15 cellular contexts compared by ENCODE assay signal in genomic region chr3:187985636-187986035, GRCh38.
DNase-seq lines count a peak whose midpoint lies in the region; ATAC-seq and TF ChIP-seq lines count a peak whose summit lies in the region.
"Had no signal": no experiment of that assay in that cellular context is flagged by ENCODE, and none has a peak within 500 bp of the region (broad histone marks: within the 10 kb centered on the region; RNA-seq: fewer than 3 reads in every experiment).

No MANE protein-coding gene starts in this region.

- H3K4me1 ChIP-seq in ACC112 (ENCODE audit: control insufficient read depth, insufficient read depth, low read length, unreplicated experiment) (peaks cover 19% of the 10 kb centered on the region), OCI-LY7 (ENCODE audit: insufficient read depth, low read length, poor library complexity, severe bottlenecking) (peaks cover 98% of the 10 kb centered on the region)
- H3K4me1 ChIP-seq in CD4-positive, alpha-beta memory T cell (ENCODE audit: insufficient read depth, low read length), result peaks cover 41% of the 10 kb centered on the region
- H3K4me1 ChIP-seq: gastroesophageal sphincter had no signal

- ATAC-seq in left ventricle myocardium superior (peak; percentile 53), esophagus mucosa (no peak), HG02852 (IDR thresholded peaks at IDR 0.05; ENCODE audit: unreplicated experiment) (no peak)
- ATAC-seq: gastroesophageal sphincter had no signal

- H3K36me3 ChIP-seq in ACC112 (ENCODE audit: insufficient read depth, low read length), result no peaks in the 10 kb centered on the region
- H3K36me3 ChIP-seq in CD4-positive, alpha-beta memory T cell (ENCODE audit: insufficient read depth, low read length), result no peaks in the 10 kb centered on the region
- no peaks in the 10 kb centered on the region for H3K36me3 ChIP-seq in OCI-LY7 (ENCODE audit: insufficient read depth, low read length)
- H3K36me3 ChIP-seq: gastroesophageal sphincter, left lung, suprapubic skin had no signal

- H3K4me2 ChIP-seq in OCI-LY7 (ENCODE audit: low read length), result peak overlapping the region; percentile 10

- H3K9me3 ChIP-seq in CD4-positive, alpha-beta memory T cell (ENCODE audit: control insufficient read depth in 1 of 2, low read length in 2 of 2), result no peaks in the 10 kb centered on the region
- H3K9me3 ChIP-seq in OCI-LY7 (ENCODE audit: low read length), result no peaks in the 10 kb centered on the region
- H3K9me3 ChIP-seq: gastroesophageal sphincter, left lung, suprapubic skin had no signal

- BruUV-seq in OCI-LY7 (replicated peaks; lab: Mats Ljungman, UMichigan), result no TSS peak

- no peaks in the 10 kb centered on the region for H3K9me2 ChIP-seq in OCI-LY7 (ENCODE audit: insufficient read depth, low read length)

- H3K9me3 Mint-ChIP-seq in CD4-positive, alpha-beta memory T cell, result peaks cover 0 to 5% (median 3%) of the 10 kb centered on the region in 8 donors

- peak overlapping the region in 4 of 7 donors; percentile 9 to 73 (median 22) for H3K27ac Mint-ChIP-seq in CD4-positive, alpha-beta memory T cell

- H3K27ac ChIP-seq in ACC112 (ENCODE audit: low read depth, low read length) (peak overlapping the region; percentile 61), OCI-LY7 (ENCODE audit: low read depth, low read length, poor library complexity, severe bottlenecking) (peak overlapping the region; percentile 22)
- H3K27ac ChIP-seq in CD4-positive, alpha-beta memory T cell (ENCODE audit: low read depth, low read length), result no peak overlapping the region
- H3K27ac ChIP-seq: gastroesophageal sphincter, suprapubic skin had no signal

- no peak overlapping the region for H2AFZ ChIP-seq in ACC112 (ENCODE audit: low read length, unreplicated experiment)
- H2AFZ ChIP-seq in OCI-LY7 (ENCODE audit: low read length), result peak overlapping the region; percentile 22; the same call in 1 of the 2 replicates

- no peak for DNase-seq in CD4-positive, alpha-beta memory T cell
- DNase-seq in OCI-LY7 (ENCODE audit: low spot score) (no peak), left ventricle myocardium superior (no peak), NCI-H748 treated with DMSO at 0.1 percent for 48 hours (lab: John Stamatoyannopoulos, UW) (no peak)
- DNase-seq: H7; Kasumi-1; left lung; NCI-H146; RPMI8226; stimulated activated CD4-positive, alpha-beta T cell treated with anti-CD3 and anti-CD28 coated beads, Interleukin-4, amount 100 ng/mL, for 4 hours had no signal

- H3K4me3 ChIP-seq in ACC112 (ENCODE audit: low read depth, low read length), result no peak overlapping the region
- H3K4me3 ChIP-seq in CD4-positive, alpha-beta memory T cell (ENCODE audit: low read length in 2 of 2), result no peak overlapping the region
- no peak overlapping the region for H3K4me3 ChIP-seq in OCI-LY7 (ENCODE audit: low read depth, low read length, poor library complexity, severe bottlenecking)
- H3K4me3 ChIP-seq: gastroesophageal sphincter, left lung, suprapubic skin had no signal

- POLR2A ChIA-PET in CD4-positive, alpha-beta memory T cell (lab: Charles Lee; ENCODE audit: partially characterized antibody), result interaction anchor here (1.1 to 2.5 kb wide), 4 partner anchors 8 to 245 kb away, joined by 4 to 7 read pairs (median 6); no protein-coding TSS in a partner anchor
- POLR2A ChIA-PET in OCI-LY7 (lab: Charles Lee), result interaction anchor here (0.7 to 10.2 kb wide), 9 partner anchors 11 to 377 kb away, joined by 3 to 241 read pairs (median 3); no protein-coding TSS in a partner anchor

- peak overlapping the region in 2 of 8 donors; percentile 36 to 57 for H3K4me3 Mint-ChIP-seq in CD4-positive, alpha-beta memory T cell

- CTCF ChIA-PET in CD4-positive, alpha-beta memory T cell (lab: Charles Lee; ENCODE audit: partially characterized antibody), result interaction anchor here (1.6 kb wide), 1 partner anchor 245 kb away, joined by 7 read pairs; no protein-coding TSS in a partner anchor
- CTCF ChIA-PET in OCI-LY7 (lab: Charles Lee; ENCODE audit: unreplicated experiment), result interaction anchor here (0.8 to 1.1 kb wide), 2 partner anchors 11 kb away, joined by 3 read pairs; no protein-coding TSS in a partner anchor

- H3K79me2 ChIP-seq in ACC112 (ENCODE audit: control insufficient read depth, insufficient read depth, low read length, unreplicated experiment), result no peaks in the 10 kb centered on the region
- no peaks in the 10 kb centered on the region for H3K79me2 ChIP-seq in OCI-LY7 (ENCODE audit: insufficient read depth, low read depth, low read length)

- no peaks in the 10 kb centered on the region for H3K36me3 Mint-ChIP-seq in CD4-positive, alpha-beta memory T cell

- TF ChIP-seq CTCF in OCI-LY7 (conservative IDR thresholded peaks at IDR 0.05; ENCODE audit: low read length), result no peak

- H4K20me1 ChIP-seq in OCI-LY7 (ENCODE audit: insufficient read depth, low read length), result no peaks in the 10 kb centered on the region

- H3K4me1 Mint-ChIP-seq in CD4-positive, alpha-beta memory T cell, result peaks cover 31 to 42% (median 41%) of the 10 kb centered on the region in 4 donors

- no peaks in the 10 kb centered on the region for H3K27me3 Mint-ChIP-seq in CD4-positive, alpha-beta memory T cell

- H3K27me3 ChIP-seq in ACC112 (ENCODE audit: insufficient read depth, low read length), result no peaks in the 10 kb centered on the region
- H3K27me3 ChIP-seq in CD4-positive, alpha-beta memory T cell (ENCODE audit: insufficient read depth, low read length), result no peaks in the 10 kb centered on the region
- H3K27me3 ChIP-seq: gastroesophageal sphincter, left lung, suprapubic skin had no signal

- intact Hi-C loops in CD4-positive, alpha-beta memory T cell (cut with micrococcal nuclease), result no loop called here
- intact Hi-C loops in OCI-LY7 (cut with micrococcal nuclease; ENCODE audit: unreplicated experiment) (no loop called here), left ventricle myocardium superior (cut with micrococcal nuclease) (no loop called here)
